1 cellular context compared by ENCODE assay signal in genomic region chr7:116771640-116772039, GRCh38.
TF ChIP-seq lines count a peak whose summit lies in the region.

No MANE protein-coding gene starts in this region.

TF ChIP-seq in liver, 16 proteins besides CTCF, POLR2A, EP300 and RAD21:
- TF ChIP-seq MAX (IDR thresholded peaks at IDR 0.05): no peak
- no peak for TF ChIP-seq HNF4A (conservative IDR thresholded peaks at IDR 0.05)
- no peak for TF ChIP-seq ZBTB33 (IDR thresholded peaks at IDR 0.05)
- no peak for TF ChIP-seq JUND (IDR thresholded peaks at IDR 0.05)
- no peak for TF ChIP-seq SP1 (IDR thresholded peaks at IDR 0.05)
- no peak for TF ChIP-seq HNF4G (IDR thresholded peaks at IDR 0.05)
- no peak for TF ChIP-seq REST (IDR thresholded peaks at IDR 0.05)
- TF ChIP-seq FOXA1 (IDR thresholded peaks at IDR 0.05): no peak
